ENCODE assay signal across 19 cellular contexts in the genomic region with DNA sequence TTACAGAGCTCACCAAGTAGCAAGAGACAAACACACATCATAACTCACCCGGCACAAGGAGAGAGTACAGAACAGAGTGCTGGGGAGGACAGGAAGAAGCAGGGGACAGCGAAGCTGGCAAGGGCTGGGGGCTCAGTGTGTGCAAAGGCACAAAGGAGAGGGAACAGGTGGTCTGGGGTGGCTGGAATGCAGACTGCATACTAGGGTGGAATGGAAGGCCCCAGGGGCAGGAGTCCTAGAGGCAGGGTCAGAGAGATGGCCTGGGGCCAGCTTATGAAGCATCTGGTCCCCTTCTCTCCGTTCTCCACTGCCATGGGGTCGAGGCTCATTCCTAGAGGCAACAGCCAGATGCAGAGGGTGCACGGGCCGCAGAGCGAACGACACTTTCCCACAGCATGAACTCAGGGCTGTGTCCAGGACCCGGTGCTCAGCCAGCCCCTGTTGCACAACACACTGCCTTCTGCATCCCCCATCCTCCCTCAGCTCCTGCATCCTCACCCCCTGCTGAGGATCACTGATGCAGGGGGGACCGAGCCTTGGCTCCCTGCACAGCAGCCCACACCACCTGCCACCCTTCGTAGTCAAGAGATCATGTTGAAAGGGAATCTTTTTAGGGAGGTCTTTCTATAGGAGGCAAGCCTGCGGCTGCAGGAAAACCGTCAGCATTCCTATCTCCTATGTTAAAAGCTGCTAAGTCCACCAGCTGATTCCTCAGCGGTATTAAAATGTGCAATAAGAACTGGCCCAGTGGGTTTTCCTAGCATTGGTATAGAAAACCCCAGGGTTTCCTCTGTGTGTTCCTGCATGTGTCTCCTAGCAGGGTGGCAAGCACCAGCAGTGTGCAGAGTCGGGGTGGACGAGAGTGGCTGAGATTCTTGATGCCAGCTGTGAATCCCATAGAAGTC.
"Had no signal": no experiment of that assay in that cellular context is flagged by ENCODE, and none has a peak within 500 bp of the region (broad histone marks: within the 10 kb centered on the region; RNA-seq: fewer than 3 reads in every experiment).

No MANE protein-coding gene starts in this region.

- H3K4me1 ChIP-seq: foreskin keratinocyte had no signal

- H3K4me3 Mint-ChIP-seq: activated CD4-positive, alpha-beta memory T cell treated with anti-CD3 and anti-CD28 coated beads for 36 hours; activated CD4-positive, alpha-beta T cell treated with anti-CD3 and anti-CD28 coated beads for 36 hours; activated naive CD8-positive, alpha-beta T cell treated with anti-CD3 and anti-CD28 coated beads for 36 hours; activated T-cell treated with anti-CD3 and anti-CD28 coated beads, Interleukin-2, amount 50 U/mL, for 4 hours; memory B cell; naive thymus-derived CD8-positive, alpha-beta T cell; stimulated activated naive CD8-positive, alpha-beta T cell treated with anti-CD3 and anti-CD28 coated beads, Interleukin-15, amount 100 ng/mL, for 72 hours; T-helper 1 cell treated with Interleukin-12 subunit alpha and Interleukin-12 subunit beta and Interleukin-4 antibody, amounts not matched to agents 30 μg/mL and 1 μg/mL, for 36 hours had no signal

- ATAC-seq: activated CD4-positive, alpha-beta T cell treated with anti-CD3 and anti-CD28 coated beads for 36 hours; activated T-cell treated with anti-CD3 and anti-CD28 coated beads, Interleukin-2, amount 50 U/mL, for 4 hours; foreskin keratinocyte; naive thymus-derived CD8-positive, alpha-beta T cell; right cardiac atrium; stimulated activated naive CD8-positive, alpha-beta T cell treated with anti-CD3 and anti-CD28 coated beads, Interleukin-15, amount 100 ng/mL, for 72 hours; upper lobe of right lung had no signal

- H3K27ac Mint-ChIP-seq: activated CD4-positive, alpha-beta memory T cell treated with anti-CD3 and anti-CD28 coated beads for 36 hours; activated CD4-positive, alpha-beta T cell treated with anti-CD3 and anti-CD28 coated beads for 36 hours; activated naive CD8-positive, alpha-beta T cell treated with anti-CD3 and anti-CD28 coated beads for 36 hours; memory B cell; T-helper 1 cell treated with Interleukin-12 subunit alpha and Interleukin-12 subunit beta and Interleukin-4 antibody, amounts not matched to agents 30 μg/mL and 1 μg/mL, for 36 hours had no signal

- H3K36me3 Mint-ChIP-seq: activated CD4-positive, alpha-beta memory T cell treated with anti-CD3 and anti-CD28 coated beads for 36 hours; activated naive CD8-positive, alpha-beta T cell treated with anti-CD3 and anti-CD28 coated beads for 36 hours; memory B cell; naive thymus-derived CD8-positive, alpha-beta T cell had no signal

- H3K27ac ChIP-seq: foreskin keratinocyte, left ventricle myocardium inferior, prostate gland, upper lobe of right lung had no signal

- H3K27me3 ChIP-seq: upper lobe of right lung had no signal

- H3K4me3 ChIP-seq: left ventricle myocardium inferior, prostate gland, smooth muscle cell, upper lobe of right lung had no signal

- H3K36me3 ChIP-seq: left ventricle myocardium inferior, prostate gland, upper lobe of right lung had no signal

- H3K9me3 ChIP-seq: left ventricle myocardium inferior, prostate gland, upper lobe of right lung had no signal

- DNase-seq: activated CD4-positive, alpha-beta memory T cell treated with anti-CD3 and anti-CD28 coated beads for 36 hours; activated CD4-positive, alpha-beta T cell treated with anti-CD3 and anti-CD28 coated beads for 36 hours; activated gamma-delta T cell; activated naive CD8-positive, alpha-beta T cell treated with anti-CD3 and anti-CD28 coated beads for 36 hours; activated T-cell treated with anti-CD3 and anti-CD28 coated beads, Interleukin-2, amount 50 U/mL, for 4 hours; effector memory CD4-positive, alpha-beta T cell; foreskin keratinocyte; glutamatergic neuron; hypothalamus; kidney; left ventricle myocardium inferior; stimulated activated naive CD8-positive, alpha-beta T cell treated with anti-CD3 and anti-CD28 coated beads, Interleukin-15, amount 100 ng/mL, for 72 hours; upper lobe of right lung had no signal

- H3K9me3 Mint-ChIP-seq: activated CD4-positive, alpha-beta memory T cell treated with anti-CD3 and anti-CD28 coated beads for 36 hours; activated naive CD8-positive, alpha-beta T cell treated with anti-CD3 and anti-CD28 coated beads for 36 hours; activated T-cell treated with anti-CD3 and anti-CD28 coated beads, Interleukin-2, amount 50 U/mL, for 4 hours; memory B cell; naive thymus-derived CD8-positive, alpha-beta T cell; stimulated activated naive CD8-positive, alpha-beta T cell treated with anti-CD3 and anti-CD28 coated beads, Interleukin-15, amount 100 ng/mL, for 72 hours had no signal
